8 cellular contexts compared by ENCODE assay signal in the genomic region with DNA sequence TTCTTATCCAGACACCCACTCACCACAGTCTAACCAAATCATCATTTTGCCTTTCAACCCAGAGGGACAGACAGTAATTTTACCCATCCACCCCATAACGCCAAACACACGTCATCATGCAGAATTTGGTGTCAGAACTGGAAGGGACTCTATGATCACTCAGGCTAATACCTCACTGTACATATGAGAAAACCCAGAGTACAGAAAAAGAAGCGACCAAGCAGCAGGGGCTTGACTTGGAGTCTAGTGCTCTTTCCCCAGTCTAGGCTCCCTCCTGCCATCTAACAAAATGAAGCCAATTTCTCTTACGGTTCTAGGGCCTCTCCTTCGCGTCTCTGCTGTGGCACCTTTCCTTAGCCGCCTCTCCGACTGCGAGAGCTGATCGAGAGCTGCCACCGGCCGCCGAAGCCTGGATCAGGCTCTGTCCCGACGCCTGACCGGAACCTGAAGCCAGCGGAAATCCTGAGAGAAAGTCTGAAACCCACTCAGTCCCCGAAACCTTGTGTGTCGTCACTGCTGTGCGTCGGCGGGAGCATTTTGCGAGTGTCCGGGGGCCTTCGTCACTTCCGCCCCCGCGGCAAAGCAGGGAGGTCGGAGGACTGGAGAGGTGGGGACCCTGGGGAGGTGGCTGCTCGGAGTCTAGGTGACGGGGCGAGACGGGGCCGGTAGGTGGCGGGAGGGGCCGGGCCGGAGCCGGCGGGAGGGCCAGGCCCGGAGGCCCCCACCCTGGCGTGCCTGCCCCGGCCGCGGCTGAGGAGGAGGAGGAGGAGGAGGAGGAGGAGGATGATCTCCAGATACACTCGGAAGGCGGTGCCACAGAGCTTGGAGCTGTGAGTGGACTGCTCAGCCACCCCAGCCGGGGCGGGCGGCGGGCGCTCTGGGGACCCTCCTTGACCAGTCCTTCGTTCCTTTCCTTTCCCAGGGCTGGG. TPM values are rescaled to one million over a fixed set of nuclear protein-coding genes. Genes with fewer than 3 reads are reported as not detected.
A peak's percentile ranks its signal among the peaks of the same experiment; 100 is the strongest.
DNase-seq lines count a peak whose midpoint lies in the region; ATAC-seq lines count a peak whose summit lies in the region.

A gene (minus strand): TSS at position 452 of the 929 bp plus-strand sequence. CDS start 4,071 bp downstream, outside the sequence.
A gene (plus strand): TSS at position 563 of the 929 bp plus-strand sequence. CDS start 221 bp downstream, at position 784.

- DNase-seq in NCI-H1048 (lab: John Stamatoyannopoulos, UW) (peak; percentile 68), SKM-1 (lab: John Stamatoyannopoulos, UW; ENCODE audit: unreplicated experiment) (peak; percentile 75), glomerular endothelial cell (ENCODE audit: extremely low read depth, low read depth, low spot score) (peak; percentile 80), occipital lobe (lab: John Stamatoyannopoulos, UW) (peak; percentile 89)
- peak; percentile 86 to 94 for DNase-seq in activated naive CD4-positive, alpha-beta T cell treated with anti-CD3 and anti-CD28 coated beads, Interleukin-2, amount 50 U/mL, for 72 hours (ENCODE audit: low spot score in 2 of 2)

- H3K4me3 ChIP-seq in GM08714 (ENCODE audit: low read length): peak within 1 kb of the TSS; percentile 100

- peak within 1 kb of the TSS; percentile 97 to 98 for H3K27ac Mint-ChIP-seq in activated naive CD4-positive, alpha-beta T cell treated with anti-CD3 and anti-CD28 coated beads, Interleukin-2, amount 50 U/mL, for 72 hours

- ATAC-seq in HG02571 (IDR thresholded peaks at IDR 0.05; ENCODE audit: unreplicated experiment): peak; percentile 88
- ATAC-seq in activated naive CD4-positive, alpha-beta T cell treated with anti-CD3 and anti-CD28 coated beads, Interleukin-2, amount 50 U/mL, for 72 hours: peak; percentile 96 to 99

- no peaks in the 10 kb centered on the region for H3K9me3 Mint-ChIP-seq in activated naive CD4-positive, alpha-beta T cell treated with anti-CD3 and anti-CD28 coated beads, Interleukin-2, amount 50 U/mL, for 72 hours

- peak within 1 kb of the TSS; percentile 67 for H3K27ac ChIP-seq in temporal lobe (ENCODE audit: low read depth, low read length)

- peaks cover 22 to 28% of the 10 kb centered on the region in 2 donors for H3K36me3 Mint-ChIP-seq in activated naive CD4-positive, alpha-beta T cell treated with anti-CD3 and anti-CD28 coated beads, Interleukin-2, amount 50 U/mL, for 72 hours

RNA-seq across cellular contexts. Expression of the first gene that starts in this region (rescaled TPM):
- 10 to 100 TPM; 31.7 to 39.6 TPM for total RNA-seq in activated naive CD4-positive, alpha-beta T cell treated with anti-CD3 and anti-CD28 coated beads, Interleukin-2, amount 50 U/mL, for 72 hours
- total RNA-seq in glomerular endothelial cell (38.4 and 41.2 TPM in 2 replicates), occipital lobe (28.7 TPM), temporal lobe (19.9 TPM)

RNA-seq across cellular contexts. Expression of the second gene that starts in this region (rescaled TPM):
- total RNA-seq in activated naive CD4-positive, alpha-beta T cell treated with anti-CD3 and anti-CD28 coated beads, Interleukin-2, amount 50 U/mL, for 72 hours: 10 to 100 TPM; 14.8 to 17.3 TPM
- 15.0 and 16.5 TPM in 2 replicates for total RNA-seq in glomerular endothelial cell
- total RNA-seq in occipital lobe: 30.1 TPM
- 18.9 TPM for total RNA-seq in temporal lobe

Comparison
In these comparisons a context has a peak if more than half of its experiments do, and no peak if none do; other contexts are left out.
1. Peak in every context shown above with its lines: DNase-seq, ATAC-seq, H3K4me3 ChIP-seq and H3K27ac ChIP-seq.